Comparison of ENCODE assay signal across 14 cellular contexts in the genomic region with DNA sequence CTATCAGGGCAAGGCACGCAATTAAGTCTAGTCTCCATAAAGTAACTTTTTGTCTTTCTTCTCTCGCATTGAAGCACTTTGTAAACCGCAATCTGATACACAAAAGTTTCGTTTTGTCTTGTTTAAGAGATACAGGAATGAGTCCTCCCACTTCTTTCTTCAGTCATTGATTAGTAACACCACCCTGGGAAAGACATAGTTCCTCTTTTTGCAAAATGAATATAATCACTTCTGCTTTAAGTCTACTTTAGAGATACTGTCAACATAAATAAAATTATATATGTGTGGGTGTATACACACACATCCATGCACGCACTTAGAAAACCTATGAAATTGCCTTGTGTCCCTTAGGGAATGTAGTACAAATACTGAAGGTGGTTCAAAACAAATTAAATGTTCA. TPM values are rescaled to one million over a fixed set of nuclear protein-coding genes. Genes with fewer than 3 reads are reported as not detected.
DNase-seq lines count a peak whose midpoint lies in the region; ATAC-seq and TF ChIP-seq lines count a peak whose summit lies in the region.
"Had no signal": no experiment of that assay in that cellular context is flagged by ENCODE, and none has a peak within 500 bp of the region (broad histone marks: within the 10 kb centered on the region; RNA-seq: fewer than 3 reads in every experiment).

No MANE protein-coding gene starts in this region.

- POLR2A ChIA-PET in activated CD4-positive, alpha-beta T cell treated with anti-CD3 and anti-CD28 coated beads, Interleukin-2, amount 10 ng/mL, durations not matched to agents 7 days and 5 days (lab: Charles Lee) = no interaction called here

- H3K36me3 ChIP-seq in gastroesophageal sphincter = peaks cover 0 to 31% of the 10 kb centered on the region in 2 donors
- H3K36me3 ChIP-seq: thoracic aorta had no signal

- no peaks in the 10 kb centered on the region for H3K9me3 Mint-ChIP-seq in activated CD4-positive, alpha-beta T cell treated with anti-CD3 and anti-CD28 coated beads, Interleukin-2, amount 10 ng/mL, durations not matched to agents 7 days and 5 days

- H3K4me1 ChIP-seq in gastroesophageal sphincter = no peaks in the 10 kb centered on the region

- peak overlapping the region; percentile 9 for H3K27ac ChIP-seq in HL-60 (replicated peaks)
- H3K27ac ChIP-seq in gastroesophageal sphincter = no peak overlapping the region
- H3K27ac ChIP-seq: KMS-11, Peyer's patch, thoracic aorta had no signal

- CTCF ChIA-PET in activated CD4-positive, alpha-beta T cell treated with anti-CD3 and anti-CD28 coated beads, Interleukin-2, amount 10 ng/mL, durations not matched to agents 7 days and 5 days (lab: Charles Lee) = interaction anchor here (1.0 to 1.6 kb wide), 3 partner anchors 12 to 189 kb away, joined by 3 to 4 read pairs (median 4); partner anchors contain the start of gene COQ2

- no peak for TF ChIP-seq CTCF in HL-60 (IDR thresholded peaks at IDR 0.05; ENCODE audit: insufficient read depth, low read length)
- no peak for TF ChIP-seq CTCF in gastroesophageal sphincter (IDR thresholded peaks at IDR 0.05)

- H3K36me3 Mint-ChIP-seq in activated CD4-positive, alpha-beta T cell treated with anti-CD3 and anti-CD28 coated beads, Interleukin-2, amount 10 ng/mL, durations not matched to agents 7 days and 5 days (ENCODE audit: low read depth) = peaks cover 47% of the 10 kb centered on the region

- H3K27me3 ChIP-seq in HL-60 (ENCODE audit: insufficient read depth, poor library complexity, severe bottlenecking) = no peaks in the 10 kb centered on the region
- no peaks in the 10 kb centered on the region for H3K27me3 ChIP-seq in gastroesophageal sphincter
- H3K27me3 ChIP-seq: Peyer's patch had no signal

- no peak overlapping the region for H3K27ac Mint-ChIP-seq in activated CD4-positive, alpha-beta T cell treated with anti-CD3 and anti-CD28 coated beads, Interleukin-2, amount 10 ng/mL, durations not matched to agents 7 days and 5 days
- H3K27ac Mint-ChIP-seq: activated CD8-positive, alpha-beta T cell treated with anti-CD3 and anti-CD28 coated beads, Interleukin-2, amount 10 ng/mL, durations not matched to agents 7 days and 5 days had no signal

- no peak overlapping the region for H3K4me3 Mint-ChIP-seq in activated CD4-positive, alpha-beta T cell treated with anti-CD3 and anti-CD28 coated beads, Interleukin-2, amount 10 ng/mL, durations not matched to agents 7 days and 5 days
- H3K4me3 Mint-ChIP-seq: activated CD8-positive, alpha-beta T cell treated with anti-CD3 and anti-CD28 coated beads, Interleukin-2, amount 10 ng/mL, durations not matched to agents 7 days and 5 days had no signal

- 89 to 100% methylated on average over 5 of the region's 5 CpGs for WGBS in gastroesophageal sphincter (ENCODE audit: low coverage in 1 of 2), 2 donors

- H3K4me3 ChIP-seq in HL-60 (replicated peaks; ENCODE audit: insufficient read depth, low read length) (no peak overlapping the region), gastroesophageal sphincter (no peak overlapping the region)
- H3K4me3 ChIP-seq: mucosa of descending colon, Peyer's patch, thoracic aorta had no signal

- ATAC-seq in GM19035 (IDR thresholded peaks at IDR 0.05; ENCODE audit: unreplicated experiment) (peak; percentile 85), HG02798 (IDR thresholded peaks at IDR 0.05; ENCODE audit: poor library complexity, unreplicated experiment) (peak; percentile 91), gastroesophageal sphincter (no peak)
- ATAC-seq: activated CD8-positive, alpha-beta T cell treated with anti-CD3 and anti-CD28 coated beads, Interleukin-2, amount 10 ng/mL, durations not matched to agents 7 days and 5 days; mucosa of descending colon had no signal

- no peaks in the 10 kb centered on the region for H3K27me3 Mint-ChIP-seq in activated CD4-positive, alpha-beta T cell treated with anti-CD3 and anti-CD28 coated beads, Interleukin-2, amount 10 ng/mL, durations not matched to agents 7 days and 5 days

- TF ChIP-seq EP300 in gastroesophageal sphincter (IDR thresholded peaks at IDR 0.05) = no peak

- H3K9me3 ChIP-seq in gastroesophageal sphincter = no peaks in the 10 kb centered on the region
- H3K9me3 ChIP-seq: mucosa of descending colon, Peyer's patch, thoracic aorta had no signal

- peak; percentile 9 to 30 for DNase-seq in AML-193 (lab: John Stamatoyannopoulos, UW)
- DNase-seq in HL-60 (ENCODE audit: low read depth in 1 of 2, low spot score in 1 of 2) = peak in 1 of 2 experiments; percentile 28
- no peak for DNase-seq in foreskin melanocyte
- no peak for DNase-seq in activated CD4-positive, alpha-beta T cell treated with anti-CD3 and anti-CD28 coated beads, Interleukin-2, amount 10 ng/mL, durations not matched to agents 7 days and 5 days
- DNase-seq in NK-92 (lab: John Stamatoyannopoulos, UW; ENCODE audit: unreplicated experiment) = no peak
- DNase-seq: activated CD8-positive, alpha-beta T cell treated with anti-CD3 and anti-CD28 coated beads, Interleukin-2, amount 10 ng/mL, durations not matched to agents 7 days and 5 days; mucosa of descending colon; Peyer's patch; stimulated activated CD4-positive, alpha-beta T cell treated with anti-CD3 and anti-CD28 coated beads, Interleukin-12 subunit alpha, Interleukin-12 subunit beta, amount 100 ng/mL, for 4 hours had no signal

- no peak for TF ChIP-seq POLR2A in gastroesophageal sphincter (IDR thresholded peaks at IDR 0.05)

- peaks cover 20% of the 10 kb centered on the region for H3K4me1 Mint-ChIP-seq in activated CD4-positive, alpha-beta T cell treated with anti-CD3 and anti-CD28 coated beads, Interleukin-2, amount 10 ng/mL, durations not matched to agents 7 days and 5 days

RNA-seq across cellular contexts. Expression of gene COQ2, which starts 11.7 kb away (rescaled TPM):
- total RNA-seq in gastroesophageal sphincter = 1 to 10 TPM; 5.0 to 8.9 (median 5.5) TPM
- total RNA-seq in activated CD4-positive, alpha-beta T cell treated with anti-CD3 and anti-CD28 coated beads, Interleukin-2, amount 10 ng/mL, durations not matched to agents 7 days and 5 days = 10 to 100 TPM; 16.2 to 17.9 TPM

Comparison
In these comparisons a context has a peak if more than half of its experiments do, and no peak if none do; other contexts are left out.
1. DNase-seq: peak in AML-193 (2 of 2); none in foreskin melanocyte (single experiment), activated CD4-positive, alpha-beta T cell treated with anti-CD3 and anti-CD28 coated beads, Interleukin-2, amount 10 ng/mL, durations not matched to agents 7 days and 5 days (single experiment) and NK-92 (single experiment).